Comparison of ENCODE assay signal across 14 cellular contexts in genomic region chr14:68932219-68932618, GRCh38. TPM values are rescaled to one million over a fixed set of nuclear protein-coding genes. Genes with fewer than 3 reads are reported as not detected.
DNase-seq lines count a peak whose midpoint lies in the region; ATAC-seq and TF ChIP-seq lines count a peak whose summit lies in the region.
"Had no signal": no experiment of that assay in that cellular context is flagged by ENCODE, and none has a peak within 500 bp of the region (broad histone marks: within the 10 kb centered on the region; RNA-seq: fewer than 3 reads in every experiment).

No MANE protein-coding gene starts in this region.

- no peak overlapping the region for H3K27ac ChIP-seq in fibroblast of lung (ENCODE audit: insufficient read depth, low read length)
- H3K27ac ChIP-seq in rectal smooth muscle tissue (ENCODE audit: low read depth, low read length), result peak overlapping the region; percentile 97
- H3K27ac ChIP-seq in mesendoderm (ENCODE audit: low read depth, low read length), result no peak overlapping the region

- H3K4me2 ChIP-seq in fibroblast of lung (ENCODE audit: extremely low read depth, insufficient read depth, low read length) (no peak overlapping the region), mesendoderm (ENCODE audit: low read length) (no peak overlapping the region)

- H3K36me3 Mint-ChIP-seq in activated CD8-positive, alpha-beta T cell treated with anti-CD3 and anti-CD28 coated beads for 36 hours (ENCODE audit: low read depth), result peaks cover 15% of the 10 kb centered on the region

- peaks cover 99% of the 10 kb centered on the region for H3K79me2 ChIP-seq in fibroblast of lung (ENCODE audit: control insufficient read depth, insufficient read depth, low read length)
- H3K79me2 ChIP-seq in mesendoderm (ENCODE audit: control insufficient read depth, insufficient read depth, low read length), result peaks cover 82% of the 10 kb centered on the region

- H2BK15ac ChIP-seq in mesendoderm (replicated peaks; ENCODE audit: low read depth), result no peak overlapping the region

- no peak overlapping the region for H3K4me3 Mint-ChIP-seq in activated CD8-positive, alpha-beta T cell treated with anti-CD3 and anti-CD28 coated beads for 36 hours
- H3K4me3 Mint-ChIP-seq: stimulated activated naive CD8-positive, alpha-beta T cell treated with anti-CD3 and anti-CD28 coated beads, Interleukin-15, Interleukin-2, amounts not matched to agents 100 ng/mL and 50 ng/mL, for 24 hours had no signal

- no peak overlapping the region for H2BK5ac ChIP-seq in mesendoderm (ENCODE audit: low read length)

- no peak for ATAC-seq in activated CD8-positive, alpha-beta T cell treated with anti-CD3 and anti-CD28 coated beads for 36 hours
- ATAC-seq in GM19397 (IDR thresholded peaks at IDR 0.05; ENCODE audit: unreplicated experiment) (no peak), HG02588 (IDR thresholded peaks at IDR 0.05; ENCODE audit: unreplicated experiment) (no peak)

- peak overlapping the region; percentile 54 for H3K27ac Mint-ChIP-seq in activated CD8-positive, alpha-beta T cell treated with anti-CD3 and anti-CD28 coated beads for 36 hours
- H3K27ac Mint-ChIP-seq: stimulated activated naive CD8-positive, alpha-beta T cell treated with anti-CD3 and anti-CD28 coated beads, Interleukin-15, Interleukin-2, amounts not matched to agents 100 ng/mL and 50 ng/mL, for 24 hours had no signal

- peaks cover 10% of the 10 kb centered on the region for H3K36me3 ChIP-seq in fibroblast of lung (ENCODE audit: control insufficient read depth, insufficient read depth, low read length)
- peaks cover 3% of the 10 kb centered on the region for H3K36me3 ChIP-seq in rectal smooth muscle tissue (ENCODE audit: control insufficient read depth, insufficient read depth, low read length)
- H3K36me3 ChIP-seq in mesendoderm (ENCODE audit: control insufficient read depth, insufficient read depth, low read length), result no peaks in the 10 kb centered on the region

- H3K9me3 Mint-ChIP-seq in activated CD8-positive, alpha-beta T cell treated with anti-CD3 and anti-CD28 coated beads for 36 hours, result peaks cover under 1% of the 10 kb centered on the region
- H3K9me3 Mint-ChIP-seq: stimulated activated naive CD8-positive, alpha-beta T cell treated with anti-CD3 and anti-CD28 coated beads, Interleukin-15, Interleukin-2, amounts not matched to agents 100 ng/mL and 50 ng/mL, for 24 hours had no signal

- peaks cover 7% of the 10 kb centered on the region for H4K20me1 ChIP-seq in fibroblast of lung (ENCODE audit: control insufficient read depth, extremely low read depth, insufficient read depth, low read length)

- no peak overlapping the region for H3K23ac ChIP-seq in mesendoderm (ENCODE audit: low read length)

- POLR2A ChIA-PET in activated CD8-positive, alpha-beta T cell treated with anti-CD3 and anti-CD28 coated beads for 36 hours (lab: Charles Lee), result interaction anchor here (1.2 to 1.6 kb wide), 2 partner anchors 8 to 10 kb away, joined by 3 to 4 read pairs; no protein-coding TSS in a partner anchor

- no peak overlapping the region for H2BK120ac ChIP-seq in mesendoderm (ENCODE audit: low read depth, low read length)

- H2AFZ ChIP-seq in fibroblast of lung (ENCODE audit: low read length), result no peak overlapping the region

- H2AK5ac ChIP-seq in mesendoderm (ENCODE audit: low read length), result no peak overlapping the region

- CTCF ChIA-PET in activated CD8-positive, alpha-beta T cell treated with anti-CD3 and anti-CD28 coated beads for 36 hours (lab: Charles Lee), result interaction anchor here (0.7 to 1.1 kb wide), 3 partner anchors 15 to 21 kb away, joined by 3 to 5 read pairs (median 5); no protein-coding TSS in a partner anchor

- peaks cover 84% of the 10 kb centered on the region for H3K4me1 Mint-ChIP-seq in activated CD8-positive, alpha-beta T cell treated with anti-CD3 and anti-CD28 coated beads for 36 hours (ENCODE audit: low read depth)

- intact Hi-C loops in activated CD8-positive, alpha-beta T cell treated with anti-CD3 and anti-CD28 coated beads for 36 hours (cut with micrococcal nuclease), result no loop called here

- no peak overlapping the region for H3K18ac ChIP-seq in mesendoderm (ENCODE audit: low read length)

- no peak overlapping the region for H3K56ac ChIP-seq in mesendoderm (ENCODE audit: low read length)

- DNase-seq in EH (ENCODE audit: low read depth) (peak; percentile 61), fibroblast of lung (ENCODE audit: low read depth in 2 of 2) (peak; percentile 63 to 87), DMS 273 treated with DMSO at 0.1 percent for 48 hours (lab: John Stamatoyannopoulos, UW) (no peak), mesendoderm (no peak)
- DNase-seq in activated CD8-positive, alpha-beta T cell treated with anti-CD3 and anti-CD28 coated beads for 36 hours, result no peak
- DNase-seq: activated CD4-positive, CD25-positive, alpha-beta regulatory T cell; activated gamma-delta T cell; NCI-H146; NCI-H226; NK-92 treated with Interleukin-12 subunit alpha and Interleukin-12 subunit beta, amount 100 ng/mL, for 24 hours had no signal

- H3K4ac ChIP-seq in mesendoderm (ENCODE audit: low read depth, low read length), result no peak overlapping the region

- H3K27me3 ChIP-seq in fibroblast of lung (ENCODE audit: control insufficient read depth, insufficient read depth, low read length), result no peaks in the 10 kb centered on the region
- no peaks in the 10 kb centered on the region for H3K27me3 ChIP-seq in rectal smooth muscle tissue (ENCODE audit: control insufficient read depth, insufficient read depth, low read length)
- H3K27me3 ChIP-seq in mesendoderm (ENCODE audit: insufficient read depth, low read length, poor library complexity), result no peaks in the 10 kb centered on the region

- H3K79me1 ChIP-seq in mesendoderm (ENCODE audit: low read length), result peaks cover 33% of the 10 kb centered on the region

- H3K27me3 Mint-ChIP-seq in activated CD8-positive, alpha-beta T cell treated with anti-CD3 and anti-CD28 coated beads for 36 hours, result no peaks in the 10 kb centered on the region
- H3K27me3 Mint-ChIP-seq: stimulated activated naive CD8-positive, alpha-beta T cell treated with anti-CD3 and anti-CD28 coated beads, Interleukin-15, Interleukin-2, amounts not matched to agents 100 ng/mL and 50 ng/mL, for 24 hours had no signal

- H3K9ac ChIP-seq in fibroblast of lung (ENCODE audit: insufficient read depth, low read length), result no peak overlapping the region
- H3K9ac ChIP-seq in rectal smooth muscle tissue (ENCODE audit: low read length), result no peak overlapping the region
- H3K9ac ChIP-seq in mesendoderm (ENCODE audit: low read length), result no peak overlapping the region

- no peak for TF ChIP-seq CTCF in activated CD8-positive, alpha-beta T cell treated with anti-CD3 and anti-CD28 coated beads for 36 hours (IDR thresholded peaks at IDR 0.05)
- TF ChIP-seq CTCF in fibroblast of lung (conservative IDR thresholded peaks at IDR 0.05 in 1 of 2, IDR thresholded peaks at IDR 0.05 in 1 of 2; ENCODE audit: low read depth in 1 of 2, low read length in 2 of 2), result no peak

- H4K5ac ChIP-seq in mesendoderm (ENCODE audit: low read length), result no peak overlapping the region

- no peaks in the 10 kb centered on the region for H3K9me3 ChIP-seq in fibroblast of lung (ENCODE audit: control insufficient read depth, insufficient read depth, low read depth, low read length)

- H4K8ac ChIP-seq in mesendoderm (ENCODE audit: low read depth, low read length), result no peak overlapping the region

- H3K4me3 ChIP-seq in fibroblast of lung (replicated peaks in 1 of 4; ENCODE audit: control extremely low read depth in 1 of 4, insufficient read depth in 1 of 4, low read depth in 3 of 4, low read length in 4 of 4) (no peak overlapping the region), rectal smooth muscle tissue (ENCODE audit: low read length) (no peak overlapping the region), mesendoderm (ENCODE audit: low read length) (no peak overlapping the region)

- WGBS in mesendoderm (ENCODE audit: extremely low coverage, insufficient coverage, low lambda C conversion rate), result no CpG with 5 or more reads among the region's 4 CpGs

- H3K4me1 ChIP-seq in fibroblast of lung (ENCODE audit: control insufficient read depth, extremely low read depth, insufficient read depth, low read length) (peaks cover 21% of the 10 kb centered on the region), rectal smooth muscle tissue (ENCODE audit: control insufficient read depth, insufficient read depth, low read length) (peaks cover 73% of the 10 kb centered on the region), mesendoderm (ENCODE audit: control insufficient read depth, low read depth, low read length) (peaks cover 9% of the 10 kb centered on the region)

RNA-seq across cellular contexts. Expression of gene ACTN1, which starts 46.9 kb away (rescaled TPM):
- 100 to 1,000 TPM; 214 TPM for total RNA-seq in activated CD8-positive, alpha-beta T cell treated with anti-CD3 and anti-CD28 coated beads for 36 hours
- 178 and 254 TPM in 2 replicates for total RNA-seq in fibroblast of lung
- 578 and 729 TPM in 2 replicates for polyA plus RNA-seq in fibroblast of lung
- 491 and 638 TPM in 2 replicates for polyA plus RNA-seq in fibroblast of lung (2012)
- polyA minus RNA-seq in fibroblast of lung (ENCODE audit: low replicate concordance), result 1,123 and 1,490 TPM in 2 replicates
- 242 TPM for polyA plus RNA-seq in mesendoderm (2013, experiment 1 of 2)
- polyA plus RNA-seq in mesendoderm (2013, experiment 2 of 2), result 251 TPM

Comparison
In these comparisons a context has a peak if more than half of its experiments do, and no peak if none do; other contexts are left out.
1. DNase-seq: peak in EH (single experiment) and fibroblast of lung (2 of 2); none in activated CD8-positive, alpha-beta T cell treated with anti-CD3 and anti-CD28 coated beads for 36 hours (single experiment), DMS 273 treated with DMSO at 0.1 percent for 48 hours (single experiment) and mesendoderm (single experiment).